Comparison of ENCODE assay signal across 1 cellular context in the genomic region with DNA sequence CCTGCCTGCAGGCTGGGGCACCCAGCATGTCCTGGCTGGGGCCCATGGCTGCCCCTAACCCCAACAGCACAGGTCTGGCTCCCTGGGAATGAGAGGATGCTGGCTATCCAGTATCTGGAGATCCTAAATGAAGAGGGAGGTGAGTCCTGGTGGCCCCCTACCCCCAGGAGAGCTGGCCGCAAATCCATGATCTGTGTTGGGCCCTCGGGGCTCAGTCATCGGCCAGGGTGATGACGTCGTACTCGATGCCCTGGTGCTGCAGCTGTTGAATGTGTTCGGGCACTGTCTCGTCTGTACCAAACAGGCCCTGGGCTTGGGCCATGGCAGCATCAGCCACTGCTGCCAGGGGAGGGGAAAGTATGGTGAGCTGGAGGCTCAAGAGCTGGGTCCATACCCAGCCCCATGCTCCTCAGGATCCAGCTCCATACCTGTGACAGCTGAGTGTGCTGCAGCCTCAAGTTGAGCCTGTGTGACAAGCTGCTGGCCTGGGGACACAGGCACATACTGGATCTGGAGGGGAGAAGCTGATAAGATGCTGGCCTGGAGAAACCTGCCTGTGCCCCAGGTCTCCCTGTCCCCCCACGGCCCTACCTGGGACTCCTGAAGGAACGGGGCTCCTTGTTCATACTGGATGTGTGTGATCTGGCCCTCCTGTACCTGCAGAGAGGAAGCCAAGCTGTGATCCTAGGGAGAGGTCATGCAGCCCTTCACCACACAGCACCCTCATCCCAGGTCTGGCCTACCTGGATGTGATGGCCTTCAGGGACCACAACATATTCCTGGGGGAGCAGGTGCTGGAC.
TF ChIP-seq lines count a peak whose summit lies in the region.

No MANE protein-coding gene starts in this region.

TF ChIP-seq in GM12891, 5 proteins besides CTCF, POLR2A, EP300 and RAD21:
- no peak for TF ChIP-seq TAF1 (IDR thresholded peaks at IDR 0.05; ENCODE audit: low read depth, low read length)
- 0 out of 2 replicates have a peak, but pooled peaks have one; percentile 55 for TF ChIP-seq POLR2AphosphoS5 (IDR thresholded peaks at IDR 0.05; ENCODE audit: low read depth, low read length)
